Comparison of ENCODE assay signal across 15 cellular contexts in genomic region chr10:33301097-33301789, GRCh38. TPM values are rescaled to one million over a fixed set of nuclear protein-coding genes. Genes with fewer than 3 reads are reported as not detected.
A peak's percentile ranks its signal among the peaks of the same experiment; 100 is the strongest.
DNase-seq lines count a peak whose midpoint lies in the region; ATAC-seq and TF ChIP-seq lines count a peak whose summit lies in the region.
"Had no signal": no experiment of that assay in that cellular context is flagged by ENCODE, and none has a peak within 500 bp of the region (broad histone marks: within the 10 kb centered on the region; RNA-seq: fewer than 3 reads in every experiment).

No MANE protein-coding gene starts in this region.

- H3K4me3 Mint-ChIP-seq in Calu3 (ENCODE audit: low read depth, unreplicated experiment) (no peak overlapping the region), osteocyte (ENCODE audit: unreplicated experiment) (no peak overlapping the region)
- H3K4me3 Mint-ChIP-seq: CD8-positive, alpha-beta memory T cell; H9 had no signal

- TF ChIP-seq CTCF in Calu3 (IDR thresholded peaks at IDR 0.05; ENCODE audit: unreplicated experiment) (no peak), osteocyte (IDR thresholded peaks at IDR 0.05) (no peak)

- H3K36me3 Mint-ChIP-seq in Calu3 (ENCODE audit: insufficient read depth, unreplicated experiment) (peaks cover 27% of the 10 kb centered on the region), osteocyte (ENCODE audit: unreplicated experiment) (peaks cover 45% of the 10 kb centered on the region)
- H3K36me3 Mint-ChIP-seq: CD8-positive, alpha-beta memory T cell had no signal

- H3K27me3 Mint-ChIP-seq in Calu3 (ENCODE audit: unreplicated experiment) (no peaks in the 10 kb centered on the region), osteocyte (ENCODE audit: unreplicated experiment) (no peaks in the 10 kb centered on the region)

- H3K4me1 Mint-ChIP-seq in Calu3 (ENCODE audit: low read depth, unreplicated experiment) (peaks cover 19% of the 10 kb centered on the region), osteocyte (ENCODE audit: unreplicated experiment) (peaks cover 87% of the 10 kb centered on the region)

- peak; percentile 10 for DNase-seq in DMS 273 (lab: John Stamatoyannopoulos, UW; ENCODE audit: unreplicated experiment)
- DNase-seq in DMS 273 treated with DMSO at 0.1 percent for 48 hours (lab: John Stamatoyannopoulos, UW): no peak
- no peak for DNase-seq in Calu3
- no peak for DNase-seq in left lobe of liver (ENCODE audit: low spot score)
- no peak for DNase-seq in osteocyte (ENCODE audit: extremely low spot score, unreplicated experiment)
- no peak for DNase-seq in activated effector memory CD4-positive, alpha-beta T cell treated with Interleukin-2 at 50 U/mL for 16 hours
- no peak for DNase-seq in NCI-H128 (lab: John Stamatoyannopoulos, UW; ENCODE audit: unreplicated experiment)
- DNase-seq: CD8-positive, alpha-beta memory T cell; H9; Karpas-422; NCI-H1105 treated with DMSO at 0.1 percent for 48 hours; NCI-H2081; NCI-H345; PC-3 had no signal

- CTCF ChIA-PET in Calu3 (lab: Charles Lee): no interaction called here

- H3K27ac Mint-ChIP-seq in Calu3 (ENCODE audit: unreplicated experiment): peak overlapping the region; percentile 31
- peak overlapping the region; percentile 78 for H3K27ac Mint-ChIP-seq in osteocyte (ENCODE audit: unreplicated experiment)
- H3K27ac Mint-ChIP-seq: CD8-positive, alpha-beta memory T cell; H9 had no signal

- ATAC-seq in left lobe of liver: peak; percentile 77
- no peak for ATAC-seq in GM19467 (IDR thresholded peaks at IDR 0.05; ENCODE audit: unreplicated experiment)
- ATAC-seq: PC-3 had no signal

- H3K9me3 Mint-ChIP-seq in Calu3 (ENCODE audit: low read depth, unreplicated experiment): no peaks in the 10 kb centered on the region
- H3K9me3 Mint-ChIP-seq in osteocyte (ENCODE audit: unreplicated experiment): no peaks in the 10 kb centered on the region
- H3K9me3 Mint-ChIP-seq: H9 had no signal

- BruUV-seq in Calu3 (replicated peaks; lab: Mats Ljungman, UMichigan): no TSS peak

- intact Hi-C loops in Calu3 (cut with micrococcal nuclease; ENCODE audit: unreplicated experiment): no loop called here

RNA-seq across cellular contexts. Expression of gene NRP1, which starts 33.2 kb away (rescaled TPM):
- total RNA-seq in Calu3 (2022) (96.3 and 99.1 TPM in 2 replicates), left lobe of liver (20.6 TPM), osteocyte (208 and 222 TPM in 2 replicates)
